Comparison of ENCODE assay signal across 18 cellular contexts in genomic region chr3:147421184-147421912, GRCh38. TPM values are rescaled to one million over a fixed set of nuclear protein-coding genes. Genes with fewer than 3 reads are reported as not detected.
DNase-seq lines count a peak whose midpoint lies in the region; ATAC-seq, FAIRE-seq and TF ChIP-seq lines count a peak whose summit lies in the region.
"Had no signal": no experiment of that assay in that cellular context is flagged by ENCODE, and none has a peak within 500 bp of the region (broad histone marks: within the 10 kb centered on the region; RNA-seq: fewer than 3 reads in every experiment).

No MANE protein-coding gene starts in this region.

- no peak for FAIRE-seq in HepG2 (lab: Jason Lieb, UNC)
- FAIRE-seq: GM12891 had no signal

- no peaks in the 10 kb centered on the region for H4K20me1 ChIP-seq in HepG2 (ENCODE audit: insufficient read depth, low read length)

- H3K79me2 ChIP-seq in HepG2 (ENCODE audit: insufficient read depth, low read length) = no peaks in the 10 kb centered on the region

- peaks cover 21% of the 10 kb centered on the region for H3K9me3 Mint-ChIP-seq in activated CD4-positive, alpha-beta T cell treated with anti-CD3 and anti-CD28 coated beads, Interleukin-2, amount 10 ng/mL, durations not matched to agents 24 days and 14 days

- no peaks in the 10 kb centered on the region for H3K36me3 ChIP-seq in right lobe of liver
- H3K36me3 ChIP-seq in HepG2 (replicated peaks in 1 of 2; ENCODE audit: control insufficient read depth in 1 of 2, insufficient read depth in 2 of 2, low read length in 2 of 2) = no peaks in the 10 kb centered on the region
- no peaks in the 10 kb centered on the region for H3K36me3 ChIP-seq in mesodermal cell (ENCODE audit: control insufficient read depth, insufficient read depth, low read length)
- H3K36me3 ChIP-seq in upper lobe of left lung = no peaks in the 10 kb centered on the region
- H3K36me3 ChIP-seq in stomach = no peaks in the 10 kb centered on the region

- no peaks in the 10 kb centered on the region for H3K4me1 Mint-ChIP-seq in activated CD4-positive, alpha-beta T cell treated with anti-CD3 and anti-CD28 coated beads, Interleukin-2, amount 10 ng/mL, durations not matched to agents 24 days and 14 days
- H3K4me1 Mint-ChIP-seq: activated B cell treated with CpG ODN at 0.5 μM for 24 hours had no signal

- H3K4me3 Mint-ChIP-seq in activated CD4-positive, alpha-beta T cell treated with anti-CD3 and anti-CD28 coated beads, Interleukin-2, amount 10 ng/mL, durations not matched to agents 24 days and 14 days = no peak overlapping the region
- H3K4me3 Mint-ChIP-seq: activated B cell treated with CpG ODN at 0.5 μM for 24 hours; activated T-cell treated with anti-CD3 and anti-CD28 coated beads, Interleukin-2, amount 50 U/mL, for 24 hours; natural killer cell treated with Interleukin-12 subunit alpha and Interleukin-12 subunit beta and Interleukin-15 and Interleukin-18, amount 100 ng/mL, for 72 hours had no signal

- WGBS in right lobe of liver (ENCODE audit: insufficient coverage, low coverage, low lambda C conversion rate, missing lambda C conversion rate) = 8% methylated on average over 10 of the region's 53 CpGs
- WGBS in HepG2 (ENCODE audit: low lambda C conversion rate) = 82% methylated on average over 42 of the region's 53 CpGs
- WGBS in mesodermal cell (ENCODE audit: insufficient coverage in 2 of 2), 2 experiments = 0 to 1% methylated on average over 31 to 34 of the region's 53 CpGs
- WGBS in upper lobe of left lung, 2 donors = 8 to 19% methylated on average over 3 to 33 of the region's 53 CpGs
- 6 to 15% (median 13%) methylated on average over 11 to 53 of the region's 53 CpGs for WGBS in stomach, 5 donors

- H3K27me3 Mint-ChIP-seq in activated CD4-positive, alpha-beta T cell treated with anti-CD3 and anti-CD28 coated beads, Interleukin-2, amount 10 ng/mL, durations not matched to agents 24 days and 14 days = peaks cover 62% of the 10 kb centered on the region

- H3K9me3 ChIP-seq in right lobe of liver (no peaks in the 10 kb centered on the region), HepG2 (ENCODE audit: low read length) (no peaks in the 10 kb centered on the region), mesodermal cell (ENCODE audit: control insufficient read depth, low read length) (no peaks in the 10 kb centered on the region), upper lobe of left lung (peaks cover 0 to 3% (median 0%) of the 10 kb centered on the region in 4 donors), stomach (peaks cover 0 to 41% (median 2%) of the 10 kb centered on the region in 4 donors)
- H3K9me3 ChIP-seq: body of pancreas had no signal

- DNase-seq in right lobe of liver = no peak
- no peak for DNase-seq in HepG2 (ENCODE audit: low spot score)
- peak in 1 of 10 donors; percentile 84 for DNase-seq in dorsolateral prefrontal cortex
- peak in 1 of 2 donors; percentile 75 for DNase-seq in upper lobe of left lung
- DNase-seq in stomach = no peak
- DNase-seq in NCI-H1436 treated with DMSO at 0.1 percent for 48 hours (lab: John Stamatoyannopoulos, UW) = no peak
- DNase-seq in activated CD4-positive, alpha-beta T cell treated with anti-CD3 and anti-CD28 coated beads, Interleukin-2, amount 10 ng/mL, durations not matched to agents 24 days and 14 days = no peak
- DNase-seq: activated B cell treated with CpG ODN at 0.5 μM for 24 hours; activated T-cell treated with anti-CD3 and anti-CD28 coated beads, Interleukin-2, amount 50 U/mL, for 24 hours; body of pancreas; DMS153; NCI-H2029; stimulated activated CD8-positive, alpha-beta memory T cell treated with anti-CD3 and anti-CD28 coated beads, Interleukin-4, amount 100 ng/mL, for 48 hours had no signal

- no TSS peak for BruUV-seq in HepG2 (replicated peaks; lab: Mats Ljungman, UMichigan)

- no peak for TF ChIP-seq RAD21 in HepG2 (CRISPR knock-in tag; IDR thresholded peaks at IDR 0.05)

- H3K27ac ChIP-seq in right lobe of liver (no peak overlapping the region), HepG2 (ENCODE audit: extremely low read length, insufficient read depth, low read length) (no peak overlapping the region), dorsolateral prefrontal cortex (peak overlapping the region; percentile 13 to 97 (median 83)), mesodermal cell (ENCODE audit: low read depth, low read length, severe bottlenecking) (no peak overlapping the region), upper lobe of left lung (no peak overlapping the region), stomach (no peak overlapping the region)
- H3K27ac ChIP-seq: body of pancreas, SK-N-MC had no signal

- TF ChIP-seq EP300 in HepG2 (IDR thresholded peaks at IDR 0.05; ENCODE audit: low read depth in 2 of 2, low read length in 2 of 2) (no peak), HepG2 (CRISPR knock-in tag; IDR thresholded peaks at IDR 0.05; ENCODE audit: borderline replicate concordance) (no peak), upper lobe of left lung (IDR thresholded peaks at IDR 0.05) (no peak), stomach (IDR thresholded peaks at IDR 0.05) (no peak)

- ATAC-seq in right lobe of liver (peak in 3 of 4 donors; percentile 26 to 43 (median 29)), HepG2 (no peak; the same call in 2 of the 3 replicates), upper lobe of left lung (ENCODE audit: low FRiP score in 2 of 2) (peak; percentile 14 to 63)
- ATAC-seq: body of pancreas; natural killer cell treated with Interleukin-12 subunit alpha and Interleukin-12 subunit beta and Interleukin-15 and Interleukin-18, amount 100 ng/mL, for 72 hours had no signal

- H3K27me3 ChIP-seq in right lobe of liver = peaks cover 16 to 60% of the 10 kb centered on the region in 2 donors
- H3K27me3 ChIP-seq in HepG2 (ENCODE audit: control insufficient read depth in 1 of 2, insufficient read depth in 2 of 2, low read length in 2 of 2) = peaks cover 2 to 60% of the 10 kb centered on the region in 2 experiments; a peak in 4 of 5 replicates
- H3K27me3 ChIP-seq in dorsolateral prefrontal cortex = peaks cover 0 to 95% (median 59%) of the 10 kb centered on the region in 45 donors
- peaks cover 1 to 62% (median 39%) of the 10 kb centered on the region in 4 donors for H3K27me3 ChIP-seq in upper lobe of left lung
- peaks cover 34 to 100% (median 83%) of the 10 kb centered on the region in 3 donors for H3K27me3 ChIP-seq in stomach

- no peak overlapping the region for H3K9ac ChIP-seq in HepG2 (ENCODE audit: insufficient read depth, low read depth, low read length)

- CTCF ChIA-PET in HepG2 (lab: Yijun Ruan, JAX; ENCODE audit: low intra/inter-chr PET ratio, low total read pairs) = no interaction called here

- POLR2A ChIA-PET in HepG2 (lab: Yijun Ruan, JAX) = no interaction called here

- H3K27ac Mint-ChIP-seq in activated CD4-positive, alpha-beta T cell treated with anti-CD3 and anti-CD28 coated beads, Interleukin-2, amount 10 ng/mL, durations not matched to agents 24 days and 14 days = no peak overlapping the region
- H3K27ac Mint-ChIP-seq: activated B cell treated with CpG ODN at 0.5 μM for 24 hours; activated T-cell treated with anti-CD3 and anti-CD28 coated beads, Interleukin-2, amount 50 U/mL, for 24 hours; natural killer cell treated with Interleukin-12 subunit alpha and Interleukin-12 subunit beta and Interleukin-15 and Interleukin-18, amount 100 ng/mL, for 72 hours had no signal

- intact Hi-C loops in right lobe of liver (cut with DNase I) (no loop called here), HepG2 (cut with micrococcal nuclease; ENCODE audit: unreplicated experiment) (no loop called here), dorsolateral prefrontal cortex (cut with DNase I) (loop anchor here in 1 of 2 donors (5.0 kb wide), 1 partner anchor 91 kb away; no protein-coding TSS in a partner anchor), stomach (cut with DNase I; ENCODE audit: low total_unique reads) (no loop called here)
- intact Hi-C loops in activated CD4-positive, alpha-beta T cell treated with anti-CD3 and anti-CD28 coated beads, Interleukin-2, amount 10 ng/mL, durations not matched to agents 24 days and 14 days (cut with micrococcal nuclease) = loop anchor here (1.0 to 5.0 kb wide), 2 partner anchors 8 to 34 kb away; no protein-coding TSS in a partner anchor

- no peak overlapping the region for H2AFZ ChIP-seq in HepG2 (ENCODE audit: low read length)

- no peak overlapping the region for H3K4me3 ChIP-seq in right lobe of liver
- H3K4me3 ChIP-seq in HepG2 (replicated peaks in 1 of 3; ENCODE audit: insufficient read depth in 1 of 3, low read depth in 2 of 3, low read length in 3 of 3) = no peak overlapping the region
- H3K4me3 ChIP-seq in dorsolateral prefrontal cortex = peak overlapping the region; percentile 12 to 75 (median 55)
- H3K4me3 ChIP-seq in mesodermal cell (ENCODE audit: extremely low read depth, insufficient read depth, low read length, poor library complexity, severe bottlenecking) = peak overlapping the region; percentile 24
- H3K4me3 ChIP-seq in upper lobe of left lung = no peak overlapping the region
- no peak overlapping the region for H3K4me3 ChIP-seq in stomach
- H3K4me3 ChIP-seq: body of pancreas, SK-N-MC had no signal

- in situ Hi-C loops in HepG2 (cut with HindIII; ENCODE audit: extremely low pct_ligation_motif_present, low pct_unique_long_range_greater_than_20kb) = no loop called here

- no peak overlapping the region for H3K4me2 ChIP-seq in HepG2 (ENCODE audit: low read depth, low read length)

- no peaks in the 10 kb centered on the region for H3K36me3 Mint-ChIP-seq in activated CD4-positive, alpha-beta T cell treated with anti-CD3 and anti-CD28 coated beads, Interleukin-2, amount 10 ng/mL, durations not matched to agents 24 days and 14 days (ENCODE audit: low read depth)

- TF ChIP-seq POLR2A in right lobe of liver (IDR thresholded peaks at IDR 0.05) (no peak), HepG2 (IDR thresholded peaks at IDR 0.05; ENCODE audit: insufficient read depth in 1 of 2, low read depth in 2 of 2, low read length in 2 of 2) (no peak), upper lobe of left lung (IDR thresholded peaks at IDR 0.05) (no peak), stomach (IDR thresholded peaks at IDR 0.05) (no peak)

- TF ChIP-seq CTCF in right lobe of liver (IDR thresholded peaks at IDR 0.05) (no peak), HepG2 (CRISPR knock-in tag; IDR thresholded peaks at IDR 0.05) (no peak), dorsolateral prefrontal cortex (IDR thresholded peaks at IDR 0.05 in 54 of 56, conservative IDR thresholded peaks at IDR 0.05 in 2 of 56; ENCODE audit: low read depth in 1 of 56, partially characterized antibody in 56 of 56) (no peak), upper lobe of left lung (IDR thresholded peaks at IDR 0.05) (no peak), stomach (IDR thresholded peaks at IDR 0.05) (no peak)

- H3K4me1 ChIP-seq in right lobe of liver = peaks cover 0 to 9% (median 3%) of the 10 kb centered on the region in 4 donors
- H3K4me1 ChIP-seq in HepG2 (ENCODE audit: insufficient read depth, low read length) = no peaks in the 10 kb centered on the region
- H3K4me1 ChIP-seq in mesodermal cell (ENCODE audit: control insufficient read depth, insufficient read depth, low read length, poor library complexity, severe bottlenecking) = peaks cover 9% of the 10 kb centered on the region
- peaks cover 7 to 12% (median 10%) of the 10 kb centered on the region in 4 donors for H3K4me1 ChIP-seq in upper lobe of left lung
- peaks cover 0 to 43% (median 19%) of the 10 kb centered on the region in 4 donors for H3K4me1 ChIP-seq in stomach

RNA-seq across cellular contexts. Expression of gene ZIC1, which starts 12.2 kb away (rescaled TPM):
- 10 to 100 TPM in 3 of 6 experiments, 1 to 10 TPM in 3; 1.1 to 14.6 (median 9.6) TPM for total RNA-seq in right lobe of liver
- total RNA-seq in HepG2 (2016; rRNA removed; fragmentation: Illumina TruSeq; extraction: Trizol) = not detected in 2 replicates
- total RNA-seq in HepG2 (2016; cell fraction: cytosol; rRNA removed; fragmentation: Illumina TruSeq; extraction: Trizol; ENCODE audit: low read depth) = not detected in 2 replicates
- total RNA-seq in HepG2 (2016; cell fraction: insoluble cytoplasmic fraction; rRNA removed; fragmentation: Illumina TruSeq; extraction: Trizol) = not detected in 2 replicates
- total RNA-seq in HepG2 (2016; cell fraction: membrane; rRNA removed; fragmentation: Illumina TruSeq; extraction: Trizol) = not detected in 2 replicates
- total RNA-seq in HepG2 (2016; cell fraction: nucleus; rRNA removed; fragmentation: Illumina TruSeq; extraction: Trizol) = not detected in 2 replicates
- not detected in 2 replicates for polyA plus RNA-seq in HepG2 (2011; rRNA removed)
- polyA plus RNA-seq in HepG2 (2011; cell fraction: cytosol; rRNA removed) = not detected in 2 replicates
- polyA plus RNA-seq in HepG2 (2011; cell fraction: nucleus; rRNA removed) = not detected in 2 replicates
- polyA plus RNA-seq in HepG2 (2012) = not detected in 2 replicates
- not detected in 2 replicates for polyA plus RNA-seq in HepG2 (2016; cell fraction: cytosol; fragmentation: Illumina TruSeq; extraction: Trizol; ENCODE audit: low read depth)
- not detected in 2 replicates for polyA plus RNA-seq in HepG2 (2016; cell fraction: insoluble cytoplasmic fraction; fragmentation: Illumina TruSeq; extraction: Trizol; ENCODE audit: low read depth)
- polyA plus RNA-seq in HepG2 (2016; cell fraction: membrane; fragmentation: Illumina TruSeq; extraction: Trizol; ENCODE audit: low read depth) = not detected in 2 replicates
- polyA plus RNA-seq in HepG2 (2016; cell fraction: nucleus; fragmentation: Illumina TruSeq; extraction: Trizol; ENCODE audit: insufficient read depth, low read depth) = not detected in 2 replicates
- polyA minus RNA-seq in HepG2 (2011; rRNA and poly(A)+ RNA removed; ENCODE audit: low replicate concordance) = not detected in 2 replicates
- not detected in 2 replicates for polyA minus RNA-seq in HepG2 (2011; cell fraction: cytosol; rRNA and poly(A)+ RNA removed)
- not detected in 2 replicates for polyA minus RNA-seq in HepG2 (2011; cell fraction: nucleus; rRNA and poly(A)+ RNA removed)
- total RNA-seq in dorsolateral prefrontal cortex = 100 to 1,000 TPM in 1 of 120 experiments, 10 to 100 TPM in 119; 17.4 to 211 (median 34.4) TPM
- 16.1 TPM for polyA plus RNA-seq in mesodermal cell (2013, experiment 1 of 2)
- polyA plus RNA-seq in mesodermal cell (2013, experiment 2 of 2) = 15.2 TPM
- total RNA-seq in upper lobe of left lung = not detected
- total RNA-seq in stomach = not detected
- polyA plus RNA-seq in stomach = under 1 TPM in 1 of 3 donors, not detected in 2; 0.76 TPM
- total RNA-seq in activated CD4-positive, alpha-beta T cell treated with anti-CD3 and anti-CD28 coated beads, Interleukin-2, amount 10 ng/mL, durations not matched to agents 24 days and 14 days = not detected in 2 replicates
- total RNA-seq: activated B cell treated with CpG ODN at 0.5 μM for 24 hours; body of pancreas; natural killer cell treated with Interleukin-12 subunit alpha and Interleukin-12 subunit beta and Interleukin-15 and Interleukin-18, amount 100 ng/mL, for 72 hours had no signal
- polyA plus RNA-seq: esophagus had no signal

RNA-seq across cellular contexts. Expression of gene ZIC4, which starts 15.0 kb away (rescaled TPM):
- total RNA-seq in right lobe of liver = under 1 TPM in 3 of 6 experiments, not detected in 3; 0.04 to 0.28 (median 0.12) TPM
- not detected in 2 replicates for total RNA-seq in HepG2 (2016; rRNA removed; fragmentation: Illumina TruSeq; extraction: Trizol)
- not detected in 2 replicates for total RNA-seq in HepG2 (2016; cell fraction: cytosol; rRNA removed; fragmentation: Illumina TruSeq; extraction: Trizol; ENCODE audit: low read depth)
- total RNA-seq in HepG2 (2016; cell fraction: insoluble cytoplasmic fraction; rRNA removed; fragmentation: Illumina TruSeq; extraction: Trizol) = not detected in 2 replicates
- not detected in 2 replicates for total RNA-seq in HepG2 (2016; cell fraction: membrane; rRNA removed; fragmentation: Illumina TruSeq; extraction: Trizol)
- not detected in 2 replicates for total RNA-seq in HepG2 (2016; cell fraction: nucleus; rRNA removed; fragmentation: Illumina TruSeq; extraction: Trizol)
- polyA plus RNA-seq in HepG2 (2011; rRNA removed) = not detected in 2 replicates
- polyA plus RNA-seq in HepG2 (2011; cell fraction: cytosol; rRNA removed) = not detected in 2 replicates
- polyA plus RNA-seq in HepG2 (2011; cell fraction: nucleus; rRNA removed) = not detected in 2 replicates
- not detected in 2 replicates for polyA plus RNA-seq in HepG2 (2012)
- polyA plus RNA-seq in HepG2 (2016; cell fraction: cytosol; fragmentation: Illumina TruSeq; extraction: Trizol; ENCODE audit: low read depth) = not detected in 2 replicates
- not detected in 2 replicates for polyA plus RNA-seq in HepG2 (2016; cell fraction: insoluble cytoplasmic fraction; fragmentation: Illumina TruSeq; extraction: Trizol; ENCODE audit: low read depth)
- polyA plus RNA-seq in HepG2 (2016; cell fraction: membrane; fragmentation: Illumina TruSeq; extraction: Trizol; ENCODE audit: low read depth) = not detected in 2 replicates
- not detected in 2 replicates for polyA plus RNA-seq in HepG2 (2016; cell fraction: nucleus; fragmentation: Illumina TruSeq; extraction: Trizol; ENCODE audit: insufficient read depth, low read depth)
- not detected in 2 replicates for polyA minus RNA-seq in HepG2 (2011; rRNA and poly(A)+ RNA removed; ENCODE audit: low replicate concordance)
- not detected in 2 replicates for polyA minus RNA-seq in HepG2 (2011; cell fraction: cytosol; rRNA and poly(A)+ RNA removed)
- not detected in 2 replicates for polyA minus RNA-seq in HepG2 (2011; cell fraction: nucleus; rRNA and poly(A)+ RNA removed)
- 10 to 100 TPM in 8 of 120 experiments, 1 to 10 TPM in 112; 1.5 to 13.5 (median 4.8) TPM for total RNA-seq in dorsolateral prefrontal cortex
- polyA plus RNA-seq in mesodermal cell (2013, experiment 1 of 2) = 2.7 TPM
- 2.1 TPM for polyA plus RNA-seq in mesodermal cell (2013, experiment 2 of 2)
- not detected for total RNA-seq in upper lobe of left lung
- not detected for total RNA-seq in stomach
- not detected for polyA plus RNA-seq in stomach
- total RNA-seq in activated CD4-positive, alpha-beta T cell treated with anti-CD3 and anti-CD28 coated beads, Interleukin-2, amount 10 ng/mL, durations not matched to agents 24 days and 14 days = not detected in 2 replicates
- total RNA-seq: activated B cell treated with CpG ODN at 0.5 μM for 24 hours; body of pancreas; natural killer cell treated with Interleukin-12 subunit alpha and Interleukin-12 subunit beta and Interleukin-15 and Interleukin-18, amount 100 ng/mL, for 72 hours had no signal
- polyA plus RNA-seq: esophagus had no signal

Comparison
In these comparisons a context has a peak if more than half of its experiments do, and no peak if none do; other contexts are left out.
1. H3K27ac ChIP-seq: peak in dorsolateral prefrontal cortex (59 of 59); none in right lobe of liver (0 of 3), HepG2 (single experiment), mesodermal cell (single experiment), upper lobe of left lung (0 of 4) and stomach (0 of 5).
2. H3K4me3 ChIP-seq: peak in dorsolateral prefrontal cortex (59 of 59) and mesodermal cell (single experiment); none in right lobe of liver (0 of 3), HepG2 (0 of 3), upper lobe of left lung (0 of 4) and stomach (0 of 4).